ENCODE assay signal across 9 cellular contexts in the genomic region with DNA sequence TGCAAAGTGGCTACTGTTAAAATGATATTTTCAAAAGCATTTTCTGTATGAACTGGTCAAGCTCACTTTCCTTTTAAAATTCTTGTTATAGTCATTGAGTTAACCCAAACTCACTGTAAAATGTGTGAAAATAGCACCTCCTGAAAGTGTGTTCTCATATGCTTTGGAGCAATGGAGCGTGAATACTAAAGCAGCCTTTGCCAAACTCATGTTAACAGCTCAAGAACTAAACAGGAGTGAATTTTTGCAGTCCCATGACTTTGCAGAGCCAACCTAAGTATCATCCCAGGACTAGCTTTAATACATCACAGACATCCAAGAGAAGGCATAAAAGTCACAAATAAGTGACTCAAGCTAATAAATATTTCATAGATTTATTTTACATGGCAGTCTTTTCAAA. TPM values are rescaled to one million over a fixed set of nuclear protein-coding genes. Genes with fewer than 3 reads are reported as not detected.
A peak's percentile ranks its signal among the peaks of the same experiment; 100 is the strongest.
DNase-seq lines count a peak whose midpoint lies in the region; ATAC-seq, FAIRE-seq and TF ChIP-seq lines count a peak whose summit lies in the region.
"Had no signal": no experiment of that assay in that cellular context is flagged by ENCODE, and none has a peak within 500 bp of the region (broad histone marks: within the 10 kb centered on the region; RNA-seq: fewer than 3 reads in every experiment).

No MANE protein-coding gene starts in this region.

- ATAC-seq in A549 (no peak), GM18519 (IDR thresholded peaks at IDR 0.05; ENCODE audit: low FRiP score, unreplicated experiment) (no peak)

- H3K4me1 ChIP-seq in A549 (peaks cover 25% of the 10 kb centered on the region; the same call in 2 of the 3 replicates), MM.1S (ENCODE audit: low read length) (peaks cover 23% of the 10 kb centered on the region)

- no peaks in the 10 kb centered on the region for H3K9me3 ChIP-seq in A549
- no peaks in the 10 kb centered on the region for H3K9me3 ChIP-seq in MM.1S (replicated peaks; ENCODE audit: insufficient read depth, low read length)

- TF ChIP-seq EP300 in A549 (IDR thresholded peaks at IDR 0.05) = no peak

- H3K27ac ChIP-seq in A549 (no peak overlapping the region), MM.1S (ENCODE audit: low read length) (no peak overlapping the region)

- in situ Hi-C loops in GM13977 (cut with MboI; ENCODE audit: low pct_unique_long_range_greater_than_20kb, low sequenced_read_pairs, unreplicated experiment) = no loop called here

- H3K4me2 ChIP-seq in A549 (peak overlapping the region; percentile 75), MM.1S (ENCODE audit: low read depth, low read length) (peak overlapping the region; percentile 52)

- no peaks in the 10 kb centered on the region for H4K20me1 ChIP-seq in MM.1S (ENCODE audit: insufficient read depth, low read length)

- peaks cover 67% of the 10 kb centered on the region for H3K79me2 ChIP-seq in MM.1S (ENCODE audit: low read length)

- POLR2A ChIA-PET in A549 (lab: Yijun Ruan, JAX) = interaction anchor here (1.0 kb wide), 1 partner anchor 95 kb away, joined by 3 read pairs; no protein-coding TSS in a partner anchor

- no peaks in the 10 kb centered on the region for H3K27me3 ChIP-seq in MM.1S (replicated peaks; ENCODE audit: insufficient read depth, low read length)

- CTCF ChIA-PET in A549 (lab: Yijun Ruan, JAX) = interaction anchor here (0.6 kb wide), 1 partner anchor 8 kb away, joined by 3 read pairs; no protein-coding TSS in a partner anchor

- no peaks in the 10 kb centered on the region for H3F3A ChIP-seq in MM.1S (ENCODE audit: insufficient read depth, low read length)

- no peak overlapping the region for H2AFZ ChIP-seq in MM.1S (ENCODE audit: low read length)

- H3K9me2 ChIP-seq in MM.1S (replicated peaks; ENCODE audit: insufficient read depth, low read length) = no peaks in the 10 kb centered on the region

- H3K9ac ChIP-seq in MM.1S (ENCODE audit: low read length) = no peak overlapping the region

- H3K4me3 ChIP-seq in A549 (no peak overlapping the region), GM12865 (ENCODE audit: low read depth, low read length) (peak overlapping the region; percentile 72), MM.1S (ENCODE audit: low read length) (peak overlapping the region; percentile 79; the same call in 1 of the 2 replicates), epithelial cell of esophagus (ENCODE audit: low read length) (peak overlapping the region; percentile 71)

- no peak for TF ChIP-seq CTCF in A549 (IDR thresholded peaks at IDR 0.05)
- TF ChIP-seq CTCF in GM12865 (IDR thresholded peaks at IDR 0.05; ENCODE audit: insufficient read depth, low read depth, low read length, missing control alignments) = no peak
- no peak for TF ChIP-seq CTCF in MM.1S (IDR thresholded peaks at IDR 0.05; ENCODE audit: low read length)
- no peak for TF ChIP-seq CTCF in epithelial cell of esophagus (IDR thresholded peaks at IDR 0.05; ENCODE audit: insufficient read depth, low read depth, low read length, missing control alignments)
- TF ChIP-seq CTCF in GM13977 (IDR thresholded peaks at IDR 0.05; ENCODE audit: extremely low read depth, insufficient read depth, missing control alignments) = no peak

- no peak for TF ChIP-seq POLR2A in A549 (IDR thresholded peaks at IDR 0.05; ENCODE audit: low read length)

- 88% methylated on average over 1 of the region's 1 CpG for WGBS in A549 (ENCODE audit: missing lambda C conversion rate)

- no peak for FAIRE-seq in A549 (lab: Jason Lieb, UNC)

- H3K36me3 ChIP-seq in MM.1S (replicated peaks; ENCODE audit: insufficient read depth, low read length) = no peaks in the 10 kb centered on the region

- no peak for TF ChIP-seq RAD21 in A549 (conservative IDR thresholded peaks at IDR 0.05 in 1 of 2, IDR thresholded peaks at IDR 0.05 in 1 of 2)

- DNase-seq in A549 (ENCODE audit: low read depth in 1 of 2, low spot score in 1 of 2) (no peak), GM12865 (ENCODE audit: low read depth) (peak; percentile 52), MM.1S (no peak), epithelial cell of esophagus (ENCODE audit: low read depth) (no peak), KG1 (lab: John Stamatoyannopoulos, UW) (no peak), GM13977 (ENCODE audit: low spot score) (no peak)
- DNase-seq in stimulated activated CD4-positive, alpha-beta T cell treated with anti-CD3 and anti-CD28 coated beads, Interleukin-4, amount 100 ng/mL, for 4 hours = no peak
- DNase-seq: activated effector memory CD4-positive, alpha-beta T cell treated with Interleukin-2 at 50 U/mL for 16 hours had no signal

TF ChIP-seq in A549, 52 proteins besides CTCF, POLR2A, EP300 and RAD21:
- TF ChIP-seq TFCP2L1 (CRISPR knock-in tag; IDR thresholded peaks at IDR 0.05) = no peak
- TF ChIP-seq JUNB (IDR thresholded peaks at IDR 0.05) = no peak
- TF ChIP-seq MYC (IDR thresholded peaks at IDR 0.05; ENCODE audit: borderline replicate concordance, low read length) = no peak
- TF ChIP-seq EHMT2 (IDR thresholded peaks at IDR 0.05; ENCODE audit: low read depth) = no peak
- no peak for TF ChIP-seq E2F6 (IDR thresholded peaks at IDR 0.05; ENCODE audit: borderline replicate concordance, low read depth)
- TF ChIP-seq, protein P1, sequence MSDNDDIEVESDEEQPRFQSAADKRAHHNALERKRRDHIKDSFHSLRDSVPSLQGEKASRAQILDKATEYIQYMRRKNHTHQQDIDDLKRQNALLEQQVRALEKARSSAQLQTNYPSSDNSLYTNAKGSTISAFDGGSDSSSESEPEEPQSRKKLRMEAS (IDR thresholded peaks at IDR 0.05) = no peak
- TF ChIP-seq FOSB (CRISPR knock-in tag; IDR thresholded peaks at IDR 0.05) = no peak
- no peak for TF ChIP-seq KDM5A (IDR thresholded peaks at IDR 0.05)
- no peak for TF ChIP-seq REST (IDR thresholded peaks at IDR 0.05)
- no peak for TF ChIP-seq CBX2 (IDR thresholded peaks at IDR 0.05; ENCODE audit: borderline replicate concordance, low read depth)

RNA-seq across cellular contexts. Expression of gene AMMECR1, which starts 2.3 kb away (rescaled TPM):
- polyA plus RNA-seq in A549 (2011; rRNA removed) (12.6 and 13.7 TPM in 2 replicates), A549 (2017; fragmentation: RNase III; extraction: RNeasy Plus Mini Kit Qiagen cat#74134 plus additional on column Dnase treatment) (7.9 to 8.9 TPM (median 8.1 TPM) in 3 replicates)
- 3.9 and 4.2 TPM in 2 replicates for polyA plus RNA-seq in A549 (2012; cell fraction: cytosol; rRNA removed)
- 4.0 and 4.4 TPM in 2 replicates for polyA plus RNA-seq in A549 (2012; cell fraction: nucleus; rRNA removed)
- 5.2 and 9.6 TPM in 2 replicates for polyA minus RNA-seq in A549 (2011; rRNA and poly(A)+ RNA removed)

RNA-seq across cellular contexts. Expression of gene RTL9, which starts 43.1 kb away (rescaled TPM):
- 0.04 and 0.12 TPM in 2 replicates for polyA plus RNA-seq in A549 (2011; rRNA removed)
- polyA plus RNA-seq in A549 (2012; cell fraction: cytosol; rRNA removed) = 0.01 TPM in 2 replicates
- 0.02 and 0.06 TPM in 2 replicates for polyA plus RNA-seq in A549 (2012; cell fraction: nucleus; rRNA removed)
- 0.05 to 0.06 TPM (median 0.05 TPM) in 3 replicates for polyA plus RNA-seq in A549 (2017; fragmentation: RNase III; extraction: RNeasy Plus Mini Kit Qiagen cat#74134 plus additional on column Dnase treatment)
- polyA minus RNA-seq in A549 (2011; rRNA and poly(A)+ RNA removed) = 0.08 and 0.10 TPM in 2 replicates
